Comparison of ENCODE assay signal across 17 cellular contexts in the genomic region with DNA sequence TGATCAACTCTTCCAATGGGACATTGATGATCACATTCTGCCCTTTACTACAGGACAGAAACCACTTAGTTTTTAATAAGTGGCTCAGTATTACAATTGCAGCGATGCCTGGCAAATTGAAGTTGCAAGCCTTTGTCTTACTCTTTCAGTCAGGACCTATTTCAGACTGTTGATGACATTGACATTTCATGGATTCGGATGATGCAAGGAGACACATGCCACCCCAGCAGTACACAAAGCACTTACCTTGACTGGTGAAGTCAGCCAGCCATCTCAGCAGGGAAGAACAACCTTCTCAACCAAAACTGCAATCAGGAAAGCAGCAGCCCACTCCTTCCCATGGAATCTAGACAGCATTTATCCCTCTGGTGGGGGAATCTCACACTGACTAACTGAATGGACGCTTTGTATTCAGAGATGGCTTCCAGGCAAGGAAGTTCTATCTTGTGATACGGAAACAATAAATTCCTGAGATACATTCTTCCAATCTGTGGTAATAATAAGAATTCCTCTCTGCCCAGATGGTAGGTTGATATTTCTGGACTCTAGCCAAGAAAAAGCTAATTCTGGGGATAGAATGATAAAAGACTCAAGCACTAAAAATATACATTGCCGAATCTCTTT. TPM values are rescaled to one million over a fixed set of nuclear protein-coding genes. Genes with fewer than 3 reads are reported as not detected.
A peak's percentile ranks its signal among the peaks of the same experiment; 100 is the strongest.
DNase-seq lines count a peak whose midpoint lies in the region; ATAC-seq, FAIRE-seq and TF ChIP-seq lines count a peak whose summit lies in the region.
"Had no signal": no experiment of that assay in that cellular context is flagged by ENCODE, and none has a peak within 500 bp of the region (broad histone marks: within the 10 kb centered on the region; RNA-seq: fewer than 3 reads in every experiment).

No MANE protein-coding gene starts in this region.

- H3K4me3 ChIP-seq in skeletal muscle satellite cell (ENCODE audit: low read length) (no peak overlapping the region), vagina (no peak overlapping the region)
- H3K4me3 ChIP-seq: GM23338, skin epidermis, transverse colon had no signal

- ATAC-seq in GM18520 (IDR thresholded peaks at IDR 0.05; ENCODE audit: unreplicated experiment), result no peak
- ATAC-seq: esophagus mucosa; GM23338; naive thymus-derived CD8-positive, alpha-beta T cell had no signal

- H3K4me2 ChIP-seq in skeletal muscle satellite cell (ENCODE audit: low read length), result peak overlapping the region; percentile 21
- H3K4me2 ChIP-seq: GM23338 had no signal

- no peak overlapping the region for H3K27ac ChIP-seq in vagina
- H3K27ac ChIP-seq: skin epidermis, transverse colon, WERI-Rb-1 had no signal

- peak; percentile 31 for DNase-seq in HTR-8/SVneo (ENCODE audit: insufficient read length, low spot score)
- peak; percentile 65 for DNase-seq in astrocyte of the hippocampus (ENCODE audit: low read depth, low spot score)
- peak; percentile 96 for DNase-seq in foreskin melanocyte
- no peak for DNase-seq in vagina (ENCODE audit: extremely low spot score in 2 of 2)
- no peak for DNase-seq in HT-29 (ENCODE audit: low spot score)
- DNase-seq: islet precursor cell; naive thymus-derived CD8-positive, alpha-beta T cell; NCI-H526; SHP77 treated with DMSO at 0.1 percent for 48 hours; transverse colon; WERI-Rb-1 had no signal

- H3K9ac ChIP-seq in skeletal muscle satellite cell (ENCODE audit: low read depth, low read length), result no peak overlapping the region

- no peaks in the 10 kb centered on the region for H3K9me3 ChIP-seq in skeletal muscle satellite cell (replicated peaks; ENCODE audit: low read length)
- no peaks in the 10 kb centered on the region for H3K9me3 ChIP-seq in vagina
- H3K9me3 ChIP-seq: transverse colon had no signal

- H3K27me3 ChIP-seq in skeletal muscle satellite cell (ENCODE audit: control insufficient read depth, insufficient read depth, low read length) (no peaks in the 10 kb centered on the region), vagina (no peaks in the 10 kb centered on the region)
- H3K27me3 ChIP-seq: transverse colon had no signal

- H3K4me1 ChIP-seq in skeletal muscle satellite cell (ENCODE audit: control insufficient read depth, insufficient read depth, low read length), result peaks cover 15% of the 10 kb centered on the region
- H3K4me1 ChIP-seq in vagina, result no peaks in the 10 kb centered on the region
- H3K4me1 ChIP-seq: transverse colon had no signal

- H3K36me3 ChIP-seq in skeletal muscle satellite cell (ENCODE audit: insufficient read depth, low read length) (peaks cover 89% of the 10 kb centered on the region), vagina (peaks cover 0 to 76% of the 10 kb centered on the region in 2 donors)

- intact Hi-C loops in vagina (cut with DNase I), result no loop called here

- TF ChIP-seq POLR2A in vagina (IDR thresholded peaks at IDR 0.05), result no peak

- FAIRE-seq in HTR-8/SVneo (lab: Jason Lieb, UNC), result no peak
- FAIRE-seq: bronchial epithelial cell had no signal

- no peak for TF ChIP-seq CTCF in vagina (IDR thresholded peaks at IDR 0.05)

RNA-seq across cellular contexts. Expression of a gene that starts 24.8 kb away (rescaled TPM):
- total RNA-seq in skeletal muscle satellite cell (2012; rRNA removed), result 9.9 and 14.2 TPM in 2 replicates
- 22.8 TPM for total RNA-seq in vagina
- 18.5 and 21.8 TPM in 2 replicates for total RNA-seq in HT-29 (2014; rRNA removed; shearing (Covaris generic))

RNA-seq across cellular contexts. Expression of a gene that starts 25.4 kb away (rescaled TPM):
- total RNA-seq in skeletal muscle satellite cell (2012; rRNA removed), result 5.3 and 6.1 TPM in 2 replicates
- 14.7 TPM for total RNA-seq in vagina
- total RNA-seq in HT-29 (2014; rRNA removed; shearing (Covaris generic)), result 14.5 and 20.2 TPM in 2 replicates

RNA-seq across cellular contexts. Expression of a gene that starts 44.6 kb away (rescaled TPM):
- 1.5 TPM in 1 of 2 replicates, not detected in the other for total RNA-seq in skeletal muscle satellite cell (2012; rRNA removed)
- total RNA-seq in vagina, result not detected
- not detected in 2 replicates for total RNA-seq in HT-29 (2014; rRNA removed; shearing (Covaris generic))
- total RNA-seq: bronchial epithelial cell; esophagus mucosa; GM23338; naive thymus-derived CD8-positive, alpha-beta T cell; transverse colon had no signal

RNA-seq across cellular contexts. Expression of a gene that starts 55.3 kb away (rescaled TPM):
- not detected in 2 replicates for total RNA-seq in skeletal muscle satellite cell (2012; rRNA removed)
- not detected for total RNA-seq in vagina
- total RNA-seq in HT-29 (2014; rRNA removed; shearing (Covaris generic)), result not detected in 2 replicates
- total RNA-seq: bronchial epithelial cell; esophagus mucosa; GM23338; naive thymus-derived CD8-positive, alpha-beta T cell; transverse colon had no signal

RNA-seq across cellular contexts. Expression of a gene that starts 56.6 kb away (rescaled TPM):
- not detected in 2 replicates for total RNA-seq in skeletal muscle satellite cell (2012; rRNA removed)
- not detected for total RNA-seq in vagina
- not detected in 2 replicates for total RNA-seq in HT-29 (2014; rRNA removed; shearing (Covaris generic))
- total RNA-seq: bronchial epithelial cell; GM23338; naive thymus-derived CD8-positive, alpha-beta T cell; transverse colon had no signal

Comparison
In these comparisons a context has a peak if more than half of its experiments do, and no peak if none do; other contexts are left out.
1. DNase-seq: peak in HTR-8/SVneo (single experiment), astrocyte of the hippocampus (single experiment) and foreskin melanocyte (single experiment); none in vagina (0 of 2) and HT-29 (single experiment).